ENCODE assay signal across 2 cellular contexts in genomic region chr9:37593877-37594448, GRCh38.
TF ChIP-seq lines count a peak whose summit lies in the region.

No MANE protein-coding gene starts in this region.

TF ChIP-seq in IMR-90, 13 proteins besides CTCF, POLR2A, EP300 and RAD21:
- TF ChIP-seq FOS (IDR thresholded peaks at IDR 0.05; ENCODE audit: low read depth, low read length), result no peak
- no peak for TF ChIP-seq CEBPB (IDR thresholded peaks at IDR 0.05; ENCODE audit: low read depth, low read length)
- no peak for TF ChIP-seq BHLHE40 (IDR thresholded peaks at IDR 0.05; ENCODE audit: low read depth, low read length)
- no peak for TF ChIP-seq SMC3 (IDR thresholded peaks at IDR 0.05; ENCODE audit: low read depth, low read length)
- no peak for TF ChIP-seq MAZ (IDR thresholded peaks at IDR 0.05; ENCODE audit: borderline replicate concordance, low read depth, low read length)
- no peak for TF ChIP-seq USF2 (IDR thresholded peaks at IDR 0.05; ENCODE audit: low read depth, low read length)
- TF ChIP-seq MXI1 (IDR thresholded peaks at IDR 0.05; ENCODE audit: borderline replicate concordance, low read depth, low read length), result no peak
- no peak for TF ChIP-seq RCOR1 (IDR thresholded peaks at IDR 0.05; ENCODE audit: insufficient replicate concordance, low read length)
- TF ChIP-seq MAFK (IDR thresholded peaks at IDR 0.05; ENCODE audit: low read depth, low read length), result no peak
- TF ChIP-seq RFX5 (IDR thresholded peaks at IDR 0.05; ENCODE audit: low read depth, low read length), result no peak
- no peak for TF ChIP-seq NFE2L2 (IDR thresholded peaks at IDR 0.05; ENCODE audit: low read depth, low read length)
- no peak for TF ChIP-seq ELK1 (IDR thresholded peaks at IDR 0.05; ENCODE audit: borderline replicate concordance, low read depth, low read length)
- no peak for TF ChIP-seq CHD1 (IDR thresholded peaks at IDR 0.05; ENCODE audit: low read depth, low read length)

TF ChIP-seq in GM12878, 131 proteins besides CTCF, POLR2A, EP300 and RAD21:
- TF ChIP-seq ZBED1 (IDR thresholded peaks at IDR 0.05; ENCODE audit: borderline replicate concordance) (no peak), BCL11A (IDR thresholded peaks at IDR 0.05; ENCODE audit: low read depth, low read length) (no peak), IRF4 (IDR thresholded peaks at IDR 0.05; ENCODE audit: low read depth, low read length) (no peak), RBBP5 (conservative IDR thresholded peaks at IDR 0.05) (no peak), FOXK2 (IDR thresholded peaks at IDR 0.05) (no peak), TCF3 (IDR thresholded peaks at IDR 0.05; ENCODE audit: borderline replicate concordance, insufficient read depth, low read depth, low read length) (no peak), ZNF622 (IDR thresholded peaks at IDR 0.05) (no peak), MEF2B (IDR thresholded peaks at IDR 0.05; ENCODE audit: partially characterized antibody, poor library complexity, severe bottlenecking) (no peak), SIN3A (IDR thresholded peaks at IDR 0.05; ENCODE audit: low read depth, low read length) (no peak), TCF7 (IDR thresholded peaks at IDR 0.05; ENCODE audit: borderline replicate concordance) (no peak)
